In the genomic region with DNA sequence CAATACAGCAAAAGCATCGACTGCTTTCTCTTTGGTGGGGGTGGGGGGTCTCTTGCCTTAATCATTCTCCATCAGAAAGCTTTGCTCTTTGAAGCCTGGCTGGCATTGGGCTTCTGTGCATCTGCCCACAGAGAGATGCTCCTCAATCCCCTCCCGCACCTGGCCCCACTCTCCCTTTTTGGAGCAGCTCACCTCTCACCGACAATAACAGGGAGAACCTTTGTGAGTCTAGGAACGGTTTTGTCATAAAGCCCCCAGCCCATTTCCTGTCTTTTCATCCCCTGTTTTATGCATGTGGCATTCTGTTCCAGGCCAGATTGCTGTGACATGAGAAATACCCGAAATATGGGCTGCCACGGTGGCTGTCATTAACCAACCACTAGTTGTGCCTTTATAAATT, we compare ENCODE assay signal across 20 cellular contexts.
DNase-seq lines count a peak whose midpoint lies in the region; ATAC-seq, FAIRE-seq and TF ChIP-seq lines count a peak whose summit lies in the region.
"Had no signal": no experiment of that assay in that cellular context is flagged by ENCODE, and none has a peak within 500 bp of the region (broad histone marks: within the 10 kb centered on the region; RNA-seq: fewer than 3 reads in every experiment).

No MANE protein-coding gene starts in this region.

- no peak overlapping the region for H3K4ac ChIP-seq in mesenchymal stem cell (ENCODE audit: low read depth in 1 of 2, low read length in 2 of 2)

- H3K4me1 Mint-ChIP-seq in astrocyte (ENCODE audit: low read depth, unreplicated experiment): peaks cover 56% of the 10 kb centered on the region
- H3K4me1 Mint-ChIP-seq: CD8-positive, alpha-beta memory T cell had no signal

- H4K91ac ChIP-seq in mesenchymal stem cell (ENCODE audit: low read length): no peak overlapping the region

- H2BK120ac ChIP-seq in mesenchymal stem cell (ENCODE audit: low read depth, low read length): no peak overlapping the region

- H3K4me2 ChIP-seq in A549 (no peak overlapping the region), astrocyte (ENCODE audit: low read length) (no peak overlapping the region), mesenchymal stem cell (ENCODE audit: low read length, poor library complexity, severe bottlenecking) (no peak overlapping the region)
- H3K4me2 ChIP-seq: BLaER1 treated with 17β-estradiol and CSF1 and Interleukin-3, amounts not matched to agents 10 nM and 100 nM; SK-N-SH had no signal

- H3K9me3 Mint-ChIP-seq in astrocyte (ENCODE audit: unreplicated experiment): no peaks in the 10 kb centered on the region

- peak overlapping the region in 1 of 2 experiments; percentile 0 for H3K18ac ChIP-seq in mesenchymal stem cell (ENCODE audit: low read depth in 1 of 2, low read length in 2 of 2)

- no peak overlapping the region for H2BK15ac ChIP-seq in mesenchymal stem cell (ENCODE audit: low read depth, poor library complexity, severe bottlenecking)

- ATAC-seq in A549: no peak
- ATAC-seq in GM19397 (IDR thresholded peaks at IDR 0.05; ENCODE audit: unreplicated experiment): no peak

- H3K4me1 ChIP-seq in A549 (peaks cover 67% of the 10 kb centered on the region), astrocyte (ENCODE audit: insufficient read depth, low read length) (peaks cover 54% of the 10 kb centered on the region), mesenchymal stem cell (ENCODE audit: control insufficient read depth, insufficient read depth, low read depth, low read length) (peaks cover 31% of the 10 kb centered on the region)

- no peak overlapping the region for H3K4me3 Mint-ChIP-seq in astrocyte (ENCODE audit: unreplicated experiment)
- H3K4me3 Mint-ChIP-seq: CD8-positive, alpha-beta memory T cell had no signal

- H2BK5ac ChIP-seq in mesenchymal stem cell (ENCODE audit: low read depth, low read length, poor library complexity, severe bottlenecking): peak overlapping the region; percentile 99

- TF ChIP-seq RAD21 in A549 (conservative IDR thresholded peaks at IDR 0.05 in 1 of 2, IDR thresholded peaks at IDR 0.05 in 1 of 2): no peak

- peak overlapping the region; percentile 98 for H2AK5ac ChIP-seq in mesenchymal stem cell (ENCODE audit: low read length, severe bottlenecking)

- DNase-seq in A549 (ENCODE audit: low read depth in 1 of 2, low spot score in 1 of 2) (no peak), NCI-H187 treated with DMSO at 0.1 percent for 48 hours (lab: John Stamatoyannopoulos, UW) (peak; percentile 63), astrocyte (ENCODE audit: low read depth) (no peak), mesenchymal stem cell (no peak), hypothalamus (lab: John Stamatoyannopoulos, UW) (no peak), GM12891 (ENCODE audit: insufficient read length, low spot score) (no peak)
- DNase-seq: CD8-positive, alpha-beta memory T cell; HCEC 1CT; Kasumi-1; MG63; NCI-H1048; NCI-H146; NCI-H2107; NCI-H226; NK-92 treated with Interleukin-12 subunit alpha and Interleukin-12 subunit beta, amount 100 ng/mL, for 24 hours; Peyer's patch; Right ventricle myocardium superior had no signal

- TF ChIP-seq CTCF in A549 (IDR thresholded peaks at IDR 0.05) (no peak), astrocyte (IDR thresholded peaks at IDR 0.05; ENCODE audit: insufficient read depth, low read depth, low read length) (no peak)

- H3K36me3 Mint-ChIP-seq in astrocyte (ENCODE audit: low read depth, unreplicated experiment): no peaks in the 10 kb centered on the region
- H3K36me3 Mint-ChIP-seq: CD8-positive, alpha-beta memory T cell had no signal

- H3K14ac ChIP-seq in mesenchymal stem cell (ENCODE audit: low read length in 2 of 2): no peak overlapping the region

- peak overlapping the region; percentile 97 to 98 for H3K27ac ChIP-seq in A549
- peak overlapping the region; percentile 100 for H3K27ac ChIP-seq in astrocyte (ENCODE audit: low read depth, low read length)
- H3K27ac ChIP-seq in mesenchymal stem cell (ENCODE audit: low read length, poor library complexity, severe bottlenecking): peak overlapping the region; percentile 99
- H3K27ac ChIP-seq: BLaER1 treated with 17β-estradiol and CSF1 and Interleukin-3, amounts not matched to agents 10 nM and 100 nM had no signal

- H2AFZ ChIP-seq in astrocyte (ENCODE audit: low read depth, low read length): no peak overlapping the region
- H2AFZ ChIP-seq in mesenchymal stem cell (ENCODE audit: low read depth, low read length): no peak overlapping the region

- H3K9ac ChIP-seq in astrocyte (ENCODE audit: low read length) (peak overlapping the region; percentile 90), mesenchymal stem cell (ENCODE audit: low read length) (no peak overlapping the region)
- H3K9ac ChIP-seq: BLaER1 treated with 17β-estradiol and CSF1 and Interleukin-3, amounts not matched to agents 10 nM and 100 nM; SK-N-SH had no signal

- H3K9me3 ChIP-seq in A549: peaks cover 31% of the 10 kb centered on the region
- no peaks in the 10 kb centered on the region for H3K9me3 ChIP-seq in astrocyte (ENCODE audit: insufficient read depth, low read depth, low read length)
- no peaks in the 10 kb centered on the region for H3K9me3 ChIP-seq in mesenchymal stem cell (ENCODE audit: control insufficient read depth, low read length)
- H3K9me3 ChIP-seq: Peyer's patch had no signal

- TF ChIP-seq EP300 in A549 (IDR thresholded peaks at IDR 0.05): no peak

- H3K27me3 ChIP-seq in astrocyte (ENCODE audit: insufficient read depth, low read length) (no peaks in the 10 kb centered on the region), mesenchymal stem cell (ENCODE audit: control insufficient read depth in 1 of 2, insufficient read depth in 1 of 2, low read length in 2 of 2) (no peaks in the 10 kb centered on the region)
- H3K27me3 ChIP-seq: BLaER1 treated with 17β-estradiol and CSF1 and Interleukin-3, amounts not matched to agents 10 nM and 100 nM; MG63; Peyer's patch had no signal

- no peaks in the 10 kb centered on the region for H4K20me1 ChIP-seq in astrocyte (ENCODE audit: insufficient read depth, low read length)
- H4K20me1 ChIP-seq: BLaER1 treated with 17β-estradiol and CSF1 and Interleukin-3, amounts not matched to agents 10 nM and 100 nM had no signal

- 89% methylated on average over 6 of the region's 6 CpGs for WGBS in A549 (ENCODE audit: missing lambda C conversion rate)
- WGBS in mesenchymal stem cell: 87% methylated on average over 6 of the region's 6 CpGs

- H3K79me1 ChIP-seq in mesenchymal stem cell (replicated peaks; ENCODE audit: low read length, poor library complexity, severe bottlenecking): no peaks in the 10 kb centered on the region

- H2BK12ac ChIP-seq in mesenchymal stem cell (ENCODE audit: low read length in 2 of 2): peak overlapping the region; percentile 34 to 42

- H3K36me3 ChIP-seq in astrocyte (ENCODE audit: insufficient read depth, low read length) (no peaks in the 10 kb centered on the region), mesenchymal stem cell (ENCODE audit: control insufficient read depth in 1 of 2, insufficient read depth in 2 of 2, low read depth in 1 of 2, low read length in 2 of 2) (no peaks in the 10 kb centered on the region)
- H3K36me3 ChIP-seq: BLaER1 treated with 17β-estradiol and CSF1 and Interleukin-3, amounts not matched to agents 10 nM and 100 nM; MG63; Peyer's patch had no signal

- H3K4me3 ChIP-seq in A549 (no peak overlapping the region), astrocyte (ENCODE audit: insufficient read depth, low read depth, low read length) (no peak overlapping the region), mesenchymal stem cell (ENCODE audit: insufficient read depth in 1 of 2, low read depth in 1 of 2, low read length in 2 of 2) (no peak overlapping the region)
- H3K4me3 ChIP-seq: BLaER1 treated with 17β-estradiol and CSF1 and Interleukin-3, amounts not matched to agents 10 nM and 100 nM; MG63; Peyer's patch had no signal

- H3K27me3 Mint-ChIP-seq in astrocyte (ENCODE audit: low read depth, unreplicated experiment): no peaks in the 10 kb centered on the region

- FAIRE-seq in A549 (lab: Jason Lieb, UNC) (no peak), astrocyte (lab: Jason Lieb, UNC) (no peak), GM12891 (lab: Jason Lieb, UNC) (no peak)

- peak overlapping the region; percentile 99 for H3K27ac Mint-ChIP-seq in astrocyte (ENCODE audit: unreplicated experiment)
- H3K27ac Mint-ChIP-seq: CD8-positive, alpha-beta memory T cell had no signal

- no peaks in the 10 kb centered on the region for H3K79me2 ChIP-seq in astrocyte (ENCODE audit: insufficient read depth, low read length)

- TF ChIP-seq POLR2A in A549 (IDR thresholded peaks at IDR 0.05; ENCODE audit: low read length) (no peak), GM12891 (IDR thresholded peaks at IDR 0.05; ENCODE audit: low read depth, low read length) (no peak)

- POLR2A ChIA-PET in A549 (lab: Yijun Ruan, JAX): no interaction called here

- CTCF ChIA-PET in A549 (lab: Yijun Ruan, JAX): interaction anchor here (0.8 kb wide), 1 partner anchor 232 kb away, joined by 3 read pairs; no protein-coding TSS in a partner anchor

- no peak overlapping the region for H4K8ac ChIP-seq in mesenchymal stem cell (ENCODE audit: low read length)

- H3K23ac ChIP-seq in mesenchymal stem cell (ENCODE audit: low read length in 2 of 2): no peak overlapping the region

TF ChIP-seq in A549, 52 proteins besides CTCF, POLR2A, EP300 and RAD21 (continues in another document):
- TF ChIP-seq EHMT2 (IDR thresholded peaks at IDR 0.05; ENCODE audit: low read depth): no peak
- no peak for TF ChIP-seq HOXB5 (CRISPR knock-in tag; IDR thresholded peaks at IDR 0.05)
- no peak for TF ChIP-seq SREBF2 (IDR thresholded peaks at IDR 0.05)

TF ChIP-seq in GM12891, 5 proteins besides CTCF, POLR2A, EP300 and RAD21:
- no peak for TF ChIP-seq POLR2AphosphoS5 (IDR thresholded peaks at IDR 0.05; ENCODE audit: low read depth, low read length)
- TF ChIP-seq SPI1 (IDR thresholded peaks at IDR 0.05; ENCODE audit: low read depth, low read length): no peak
- no peak for TF ChIP-seq PAX5 (IDR thresholded peaks at IDR 0.05; ENCODE audit: insufficient read depth, low read length, severe bottlenecking)
- no peak for TF ChIP-seq TAF1 (IDR thresholded peaks at IDR 0.05; ENCODE audit: low read depth, low read length)
- TF ChIP-seq POU2F2 (IDR thresholded peaks at IDR 0.05; ENCODE audit: low read depth, low read length): no peak
